Comparison of ENCODE assay signal across 19 cellular contexts in genomic region chr6:41877051-41877680, GRCh38. TPM values are rescaled to one million over a fixed set of nuclear protein-coding genes. Genes with fewer than 3 reads are reported as not detected.
A peak's percentile ranks its signal among the peaks of the same experiment; 100 is the strongest.
DNase-seq lines count a peak whose midpoint lies in the region; ATAC-seq, FAIRE-seq and TF ChIP-seq lines count a peak whose summit lies in the region.
"Had no signal": no experiment of that assay in that cellular context is flagged by ENCODE, and none has a peak within 500 bp of the region (broad histone marks: within the 10 kb centered on the region; RNA-seq: fewer than 3 reads in every experiment).

No MANE protein-coding gene starts in this region.

- no peak overlapping the region for H3K9ac ChIP-seq in PC-3 (ENCODE audit: low read length)

- H3K27ac ChIP-seq in PC-3 (ENCODE audit: low read length) (no peak overlapping the region), small intestine (ENCODE audit: low read depth in 1 of 2, low read length in 1 of 2) (no peak overlapping the region)

- WGBS in small intestine, 3 donors: 35 to 75% (median 49%) methylated on average over 2 of the region's 2 CpGs

- peak; percentile 48 for ATAC-seq in PC-3
- ATAC-seq in GM19395 (IDR thresholded peaks at IDR 0.05; ENCODE audit: unreplicated experiment): no peak

- POLR2A ChIA-PET in PC-3 (lab: Charles Lee; ENCODE audit: unreplicated experiment): no interaction called here

- DNase-seq in H54 (ENCODE audit: insufficient read length, low spot score) (no peak), PC-3 (peak; percentile 16), foreskin melanocyte (peak; percentile 9), small intestine (peak; percentile 81), NCI-H510A treated with DMSO at 0.1 percent for 48 hours (lab: John Stamatoyannopoulos, UW) (no peak)
- DNase-seq in effector CD8-positive, alpha-beta T cell (lab: John Stamatoyannopoulos, UW): no peak
- DNase-seq: C1 segment of cervical spinal cord; Calu3; CD4-positive, alpha-beta memory T cell; COR-L47; DMS53; DMS79 treated with DMSO at 0.1 percent for 48 hours; GF-D8; GM23248; HFFc6 had no signal

- no peak overlapping the region for H3K4me3 ChIP-seq in PC-3 (ENCODE audit: low read length)
- no peak overlapping the region for H3K4me3 ChIP-seq in small intestine (ENCODE audit: low read depth in 1 of 2, low read length in 2 of 2)
- H3K4me3 ChIP-seq: HAP-1 had no signal

- H3K4me2 ChIP-seq in PC-3 (ENCODE audit: low read length): no peak overlapping the region

- H3K36me3 ChIP-seq in PC-3 (ENCODE audit: low read depth, low read length): no peaks in the 10 kb centered on the region
- H3K36me3 ChIP-seq in small intestine (ENCODE audit: control insufficient read depth in 2 of 2, insufficient read depth in 2 of 2, low read length in 2 of 2): no peaks in the 10 kb centered on the region
- H3K36me3 ChIP-seq: HAP-1 had no signal

- peaks cover 18% of the 10 kb centered on the region for H3K4me1 ChIP-seq in PC-3 (ENCODE audit: insufficient read depth, low read length)
- no peaks in the 10 kb centered on the region for H3K4me1 ChIP-seq in small intestine (ENCODE audit: control insufficient read depth in 2 of 2, insufficient read depth in 1 of 2, low read depth in 1 of 2, low read length in 1 of 2)

- H3K9me2 ChIP-seq in PC-3 (replicated peaks; ENCODE audit: low read length): no peaks in the 10 kb centered on the region

- H2AFZ ChIP-seq in PC-3 (ENCODE audit: low read length): no peak overlapping the region
- H2AFZ ChIP-seq: GM23248 had no signal

- no peak for TF ChIP-seq CTCF in PC-3 (conservative IDR thresholded peaks at IDR 0.05; ENCODE audit: low read depth, low read length)

- TF ChIP-seq POLR2A in H54 (IDR thresholded peaks at IDR 0.05; ENCODE audit: low read depth, low read length): no peak

- CTCF ChIA-PET in PC-3 (lab: Charles Lee): no interaction called here

- H3K27me3 ChIP-seq in PC-3 (ENCODE audit: low read length) (no peaks in the 10 kb centered on the region), small intestine (ENCODE audit: control insufficient read depth in 2 of 2, insufficient read depth in 2 of 2, low read length in 2 of 2) (no peaks in the 10 kb centered on the region)

- BruUV-seq in PC-3 (replicated peaks; lab: Mats Ljungman, UMichigan): no TSS peak

- no peaks in the 10 kb centered on the region for H3K79me2 ChIP-seq in PC-3 (ENCODE audit: low read length)

- peak; percentile 62 for FAIRE-seq in H54 (lab: Jason Lieb, UNC)
- peak; percentile 15 for FAIRE-seq in small intestine (lab: Jason Lieb, UNC)
- FAIRE-seq: GM12891, GM18507 had no signal

- H4K20me1 ChIP-seq in PC-3 (ENCODE audit: low read length): no peaks in the 10 kb centered on the region

- H3K9me3 ChIP-seq in PC-3 (ENCODE audit: low read length): no peaks in the 10 kb centered on the region
- no peaks in the 10 kb centered on the region for H3K9me3 ChIP-seq in small intestine (ENCODE audit: control insufficient read depth, low read depth)
- H3K9me3 ChIP-seq: HAP-1 had no signal

- no peaks in the 10 kb centered on the region for H3F3A ChIP-seq in PC-3 (ENCODE audit: low read length, unreplicated experiment)

- intact Hi-C loops in PC-3 (cut with micrococcal nuclease): no loop called here

RNA-seq across cellular contexts. Expression of gene USP49, which starts 18.0 kb away (rescaled TPM):
- 2.3 and 5.7 TPM in 2 replicates for total RNA-seq in PC-3 (2014; rRNA removed)
- polyA plus RNA-seq in small intestine: 1 to 10 TPM in 1 of 3 donors, under 1 TPM in 2; 0.27 to 1.1 (median 0.45) TPM

RNA-seq across cellular contexts. Expression of gene MED20, which starts 43.8 kb away (rescaled TPM):
- 27.5 and 28.5 TPM in 2 replicates for total RNA-seq in PC-3 (2014; rRNA removed)
- polyA plus RNA-seq in small intestine: 1 to 10 TPM; 8.1 to 9.2 (median 8.5) TPM

RNA-seq across cellular contexts. Expression of gene BYSL, which starts 44.1 kb away (rescaled TPM):
- 46.5 and 84.1 TPM in 2 replicates for total RNA-seq in PC-3 (2014; rRNA removed)
- polyA plus RNA-seq in small intestine: 10 to 100 TPM in 1 of 3 donors, 1 to 10 TPM in 2; 3.8 to 14.6 (median 4.3) TPM

Comparison
In these comparisons a context has a peak if more than half of its experiments do, and no peak if none do; other contexts are left out.
1. DNase-seq: peak in PC-3 (single experiment), foreskin melanocyte (single experiment) and small intestine (single experiment); none in H54 (single experiment), NCI-H510A treated with DMSO at 0.1 percent for 48 hours (single experiment) and effector CD8-positive, alpha-beta T cell (single experiment).